23 cellular contexts compared by ENCODE assay signal in the genomic region with DNA sequence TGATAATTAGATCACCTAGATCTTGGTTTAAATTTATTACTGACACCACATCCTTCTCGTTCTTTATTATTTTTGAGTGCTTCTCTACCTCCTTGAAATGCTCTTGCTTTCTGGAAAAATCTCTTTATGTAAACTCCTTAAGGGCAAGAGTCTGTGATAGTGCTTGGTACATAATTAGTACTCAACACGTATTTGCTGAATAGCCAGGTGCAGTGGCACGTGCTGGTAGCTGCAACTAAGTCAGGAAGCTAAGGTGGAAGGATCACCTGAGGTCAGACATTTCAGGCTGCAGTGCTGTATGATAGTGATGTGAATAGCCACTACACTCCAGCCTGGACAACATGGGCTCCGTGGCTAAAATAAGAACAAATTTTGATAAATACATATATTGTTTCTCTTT.
A peak's percentile ranks its signal among the peaks of the same experiment; 100 is the strongest.
DNase-seq lines count a peak whose midpoint lies in the region; ATAC-seq, FAIRE-seq and TF ChIP-seq lines count a peak whose summit lies in the region.
"Had no signal": no experiment of that assay in that cellular context is flagged by ENCODE, and none has a peak within 500 bp of the region (broad histone marks: within the 10 kb centered on the region; RNA-seq: fewer than 3 reads in every experiment).

No MANE protein-coding gene starts in this region.

- H2AFZ ChIP-seq in MM.1S (ENCODE audit: low read length): 0 out of 2 replicates have a peak overlapping the region, but pooled peaks have one; percentile 25
- no peak overlapping the region for H2AFZ ChIP-seq in GM12878 (ENCODE audit: control insufficient read depth, low read depth, low read length)

- no peak overlapping the region for H3K4me3 Mint-ChIP-seq in CD4-positive, alpha-beta memory T cell
- H3K4me3 Mint-ChIP-seq: CD8-positive, alpha-beta T cell; T-helper 1 cell treated with Interleukin-12 subunit alpha and Interleukin-12 subunit beta and Interleukin-4 antibody, amounts not matched to agents 30 μg/mL and 1 μg/mL, for 36 hours had no signal

- BruUV-seq in GM12878 (replicated peaks; lab: Mats Ljungman, UMichigan): no TSS peak

- RAD21 ChIA-PET in GM12878 (lab: Charles Lee; ENCODE audit: unreplicated experiment): no interaction called here

- no peaks in the 10 kb centered on the region for H3F3A ChIP-seq in MM.1S (ENCODE audit: insufficient read depth, low read length)

- H3K27me3 ChIP-seq in MM.1S (replicated peaks; ENCODE audit: insufficient read depth, low read length) (no peaks in the 10 kb centered on the region), GM12878 (replicated peaks in 1 of 2; ENCODE audit: control insufficient read depth in 2 of 2, insufficient read depth in 2 of 2, low read length in 1 of 2) (no peaks in the 10 kb centered on the region), psoas muscle (ENCODE audit: insufficient read depth in 3 of 3, low read length in 2 of 3) (peaks cover 0 to 2% (median 0%) of the 10 kb centered on the region in 3 donors)
- H3K27me3 ChIP-seq in CD4-positive, alpha-beta memory T cell (ENCODE audit: insufficient read depth, low read length): no peaks in the 10 kb centered on the region
- H3K27me3 ChIP-seq: BLaER1 had no signal

- no peaks in the 10 kb centered on the region for H3K36me3 Mint-ChIP-seq in CD4-positive, alpha-beta memory T cell
- no peaks in the 10 kb centered on the region for H3K36me3 Mint-ChIP-seq in activated naive CD4-positive, alpha-beta T cell treated with anti-CD3 and anti-CD28 coated beads, Interleukin-2, amount 50 U/mL, for 72 hours
- H3K36me3 Mint-ChIP-seq: CD8-positive, alpha-beta T cell had no signal

- H3K4me1 Mint-ChIP-seq in CD4-positive, alpha-beta memory T cell: no peaks in the 10 kb centered on the region

- no peak overlapping the region for H3K9ac ChIP-seq in MM.1S (ENCODE audit: low read length)
- no peak overlapping the region for H3K9ac ChIP-seq in GM12878 (ENCODE audit: control insufficient read depth, insufficient read depth, low read length)
- H3K9ac ChIP-seq: BLaER1 had no signal

- in situ Hi-C loops in GM12878 (cut with MboI): no loop called here

- H4K20me1 ChIP-seq in MM.1S (ENCODE audit: insufficient read depth, low read length) (no peaks in the 10 kb centered on the region), GM12878 (ENCODE audit: control insufficient read depth, insufficient read depth) (no peaks in the 10 kb centered on the region)
- H4K20me1 ChIP-seq: BLaER1 had no signal

- WGBS in GM12878 (ENCODE audit: insufficient coverage, insufficient replicate concordance, low lambda C conversion rate, missing lambda C conversion rate): 21% methylated on average over 4 of the region's 4 CpGs
- WGBS in psoas muscle, 3 donors: 71 to 77% (median 73%) methylated on average over 4 of the region's 4 CpGs

- no peak overlapping the region for H3K27ac Mint-ChIP-seq in CD4-positive, alpha-beta memory T cell
- H3K27ac Mint-ChIP-seq in activated naive CD4-positive, alpha-beta T cell treated with anti-CD3 and anti-CD28 coated beads, Interleukin-2, amount 50 U/mL, for 72 hours: no peak overlapping the region
- H3K27ac Mint-ChIP-seq: CD8-positive, alpha-beta T cell; T-helper 1 cell treated with Interleukin-12 subunit alpha and Interleukin-12 subunit beta and Interleukin-4 antibody, amounts not matched to agents 30 μg/mL and 1 μg/mL, for 36 hours had no signal

- TF ChIP-seq POLR2A in GM12878 (IDR thresholded peaks at IDR 0.05; ENCODE audit: low read depth, low read length): no peak

- H3K4me2 ChIP-seq in MM.1S (ENCODE audit: low read depth, low read length) (no peak overlapping the region), GM12878 (ENCODE audit: control insufficient read depth, insufficient read depth) (no peak overlapping the region)
- H3K4me2 ChIP-seq: BLaER1 had no signal

- POLR2A ChIA-PET in GM12878 (lab: Charles Lee): interaction anchor here (0.7 kb wide), 1 partner anchor 223 kb away, joined by 3 read pairs; no protein-coding TSS in a partner anchor
- POLR2A ChIA-PET in CD4-positive, alpha-beta memory T cell (lab: Charles Lee; ENCODE audit: partially characterized antibody): no interaction called here

- SMC1A ChIA-PET in GM12878 (lab: Charles Lee; ENCODE audit: uncharacterized antibody, unreplicated experiment): no interaction called here

- no peaks in the 10 kb centered on the region for H3K9me2 ChIP-seq in MM.1S (replicated peaks; ENCODE audit: insufficient read depth, low read length)

- peak; percentile 52 for ATAC-seq in left ventricle myocardium superior
- no peak for ATAC-seq in Right ventricle myocardium inferior
- ATAC-seq in GM12878: no peak
- no peak for ATAC-seq in psoas muscle
- no peak for ATAC-seq in activated naive CD4-positive, alpha-beta T cell treated with anti-CD3 and anti-CD28 coated beads, Interleukin-2, amount 50 U/mL, for 72 hours
- ATAC-seq: CD8-positive, alpha-beta T cell had no signal

- no peaks in the 10 kb centered on the region for H3K9me3 Mint-ChIP-seq in CD4-positive, alpha-beta memory T cell
- no peaks in the 10 kb centered on the region for H3K9me3 Mint-ChIP-seq in activated naive CD4-positive, alpha-beta T cell treated with anti-CD3 and anti-CD28 coated beads, Interleukin-2, amount 50 U/mL, for 72 hours
- H3K9me3 Mint-ChIP-seq: CD8-positive, alpha-beta T cell; T-helper 1 cell treated with Interleukin-12 subunit alpha and Interleukin-12 subunit beta and Interleukin-4 antibody, amounts not matched to agents 30 μg/mL and 1 μg/mL, for 36 hours had no signal

- TF ChIP-seq CTCF in MM.1S (IDR thresholded peaks at IDR 0.05; ENCODE audit: low read length): no peak
- TF ChIP-seq CTCF in GM12878 (IDR thresholded peaks at IDR 0.05 in 2 of 3, conservative IDR thresholded peaks at IDR 0.05 in 1 of 3; ENCODE audit: control insufficient read depth in 2 of 3, extremely low read depth in 1 of 3, insufficient read depth in 1 of 3, low read depth in 3 of 3, low read length in 3 of 3): no peak
- no peak for TF ChIP-seq CTCF in psoas muscle (IDR thresholded peaks at IDR 0.05)

- CTCF ChIA-PET in GM12878 (lab: Yijun Ruan, JAX): no interaction called here
- CTCF ChIA-PET in CD4-positive, alpha-beta memory T cell (lab: Charles Lee; ENCODE audit: partially characterized antibody): no interaction called here

- H3K27me3 Mint-ChIP-seq in CD4-positive, alpha-beta memory T cell: peaks cover 3 to 19% of the 10 kb centered on the region in 2 donors

- no peak for DNase-seq in left ventricle myocardium superior
- DNase-seq in Right ventricle myocardium inferior (ENCODE audit: missing footprints): no peak
- DNase-seq in MM.1S: no peak
- DNase-seq in GM12878 (ENCODE audit: low read depth, low spot score): no peak
- DNase-seq in CD4-positive, alpha-beta memory T cell: no peak
- DNase-seq in psoas muscle: no peak
- DNase-seq in activated naive CD4-positive, alpha-beta T cell treated with anti-CD3 and anti-CD28 coated beads, Interleukin-2, amount 50 U/mL, for 72 hours (ENCODE audit: low spot score in 2 of 2): no peak
- DNase-seq: ACHN; Calu3; CD8-positive, alpha-beta T cell; GOT3; HCEC 1CT; Kasumi-1; NCI-H1048; NCI-H1694 treated with DMSO at 0.1 percent for 48 hours; NCI-H2107; NCI-H226; NCI-H526; Right ventricle myocardium superior; T1000 had no signal

- H3K27ac ChIP-seq in MM.1S (ENCODE audit: low read length) (no peak overlapping the region), GM12878 (ENCODE audit: control insufficient read depth, insufficient read depth) (no peak overlapping the region), psoas muscle (no peak overlapping the region)
- H3K27ac ChIP-seq in CD4-positive, alpha-beta memory T cell (ENCODE audit: low read depth, low read length): no peak overlapping the region
- H3K27ac ChIP-seq: BLaER1 had no signal

- no peak overlapping the region for H3K4me3 ChIP-seq in MM.1S (ENCODE audit: low read length)
- H3K4me3 ChIP-seq in GM12878: no peak overlapping the region
- no peak overlapping the region for H3K4me3 ChIP-seq in CD4-positive, alpha-beta memory T cell (ENCODE audit: low read length in 2 of 2)
- H3K4me3 ChIP-seq in psoas muscle: no peak overlapping the region
- H3K4me3 ChIP-seq: BLaER1 had no signal

- intact Hi-C loops in left ventricle myocardium superior (cut with micrococcal nuclease) (no loop called here), Right ventricle myocardium inferior (cut with DNase I) (no loop called here), GM12878 (cut with micrococcal nuclease; ENCODE audit: unreplicated experiment) (no loop called here), psoas muscle (cut with DNase I) (no loop called here)
- intact Hi-C loops in CD4-positive, alpha-beta memory T cell (cut with micrococcal nuclease): no loop called here

- H3K36me3 ChIP-seq in MM.1S (replicated peaks; ENCODE audit: insufficient read depth, low read length): no peaks in the 10 kb centered on the region
- no peaks in the 10 kb centered on the region for H3K36me3 ChIP-seq in GM12878 (ENCODE audit: control insufficient read depth in 2 of 2, insufficient read depth in 2 of 2, low read length in 1 of 2)
- no peaks in the 10 kb centered on the region for H3K36me3 ChIP-seq in CD4-positive, alpha-beta memory T cell (ENCODE audit: insufficient read depth, low read length)
- H3K36me3 ChIP-seq in psoas muscle (ENCODE audit: insufficient read depth in 1 of 2, low read depth in 1 of 2): no peaks in the 10 kb centered on the region
- H3K36me3 ChIP-seq: BLaER1 had no signal

- H3K4me1 ChIP-seq in MM.1S (ENCODE audit: low read length): no peaks in the 10 kb centered on the region
- no peaks in the 10 kb centered on the region for H3K4me1 ChIP-seq in GM12878 (ENCODE audit: control insufficient read depth, insufficient read depth, low read length)
- no peaks in the 10 kb centered on the region for H3K4me1 ChIP-seq in CD4-positive, alpha-beta memory T cell (ENCODE audit: insufficient read depth, low read length)
- H3K4me1 ChIP-seq in psoas muscle: no peaks in the 10 kb centered on the region
- H3K4me1 ChIP-seq: BLaER1 had no signal

- H3K9me3 ChIP-seq in MM.1S (replicated peaks; ENCODE audit: insufficient read depth, low read length) (no peaks in the 10 kb centered on the region), GM12878 (replicated peaks; ENCODE audit: control insufficient read depth, insufficient read depth, low read length) (no peaks in the 10 kb centered on the region), psoas muscle (no peaks in the 10 kb centered on the region)
- H3K9me3 ChIP-seq in CD4-positive, alpha-beta memory T cell (ENCODE audit: control insufficient read depth in 1 of 2, low read length in 2 of 2): no peaks in the 10 kb centered on the region
- H3K9me3 ChIP-seq: BLaER1 had no signal

- no peak for TF ChIP-seq EP300 in GM12878 (IDR thresholded peaks at IDR 0.05; ENCODE audit: borderline replicate concordance in 1 of 2, control insufficient read depth in 1 of 2, low read depth in 2 of 2, low read length in 2 of 2)

- no peak for FAIRE-seq in GM12878 (lab: Jason Lieb, UNC)
- FAIRE-seq: RCC 7860 had no signal

- TF ChIP-seq RAD21 in GM12878 (IDR thresholded peaks at IDR 0.05; ENCODE audit: insufficient read depth, low read depth, low read length): no peak

- H3K79me2 ChIP-seq in MM.1S (ENCODE audit: low read length) (no peaks in the 10 kb centered on the region), GM12878 (ENCODE audit: control insufficient read depth, insufficient read depth, low read length) (no peaks in the 10 kb centered on the region)

TF ChIP-seq in GM12878, 131 proteins besides CTCF, POLR2A, EP300 and RAD21:
- no peak for TF ChIP-seq ESRRA (IDR thresholded peaks at IDR 0.05; ENCODE audit: low read length)
- peak; percentile 55; the same call in 1 of the 2 replicates for TF ChIP-seq NFXL1 (IDR thresholded peaks at IDR 0.05; ENCODE audit: borderline replicate concordance)
